ENCODE assay signal across 10 cellular contexts in the genomic region with DNA sequence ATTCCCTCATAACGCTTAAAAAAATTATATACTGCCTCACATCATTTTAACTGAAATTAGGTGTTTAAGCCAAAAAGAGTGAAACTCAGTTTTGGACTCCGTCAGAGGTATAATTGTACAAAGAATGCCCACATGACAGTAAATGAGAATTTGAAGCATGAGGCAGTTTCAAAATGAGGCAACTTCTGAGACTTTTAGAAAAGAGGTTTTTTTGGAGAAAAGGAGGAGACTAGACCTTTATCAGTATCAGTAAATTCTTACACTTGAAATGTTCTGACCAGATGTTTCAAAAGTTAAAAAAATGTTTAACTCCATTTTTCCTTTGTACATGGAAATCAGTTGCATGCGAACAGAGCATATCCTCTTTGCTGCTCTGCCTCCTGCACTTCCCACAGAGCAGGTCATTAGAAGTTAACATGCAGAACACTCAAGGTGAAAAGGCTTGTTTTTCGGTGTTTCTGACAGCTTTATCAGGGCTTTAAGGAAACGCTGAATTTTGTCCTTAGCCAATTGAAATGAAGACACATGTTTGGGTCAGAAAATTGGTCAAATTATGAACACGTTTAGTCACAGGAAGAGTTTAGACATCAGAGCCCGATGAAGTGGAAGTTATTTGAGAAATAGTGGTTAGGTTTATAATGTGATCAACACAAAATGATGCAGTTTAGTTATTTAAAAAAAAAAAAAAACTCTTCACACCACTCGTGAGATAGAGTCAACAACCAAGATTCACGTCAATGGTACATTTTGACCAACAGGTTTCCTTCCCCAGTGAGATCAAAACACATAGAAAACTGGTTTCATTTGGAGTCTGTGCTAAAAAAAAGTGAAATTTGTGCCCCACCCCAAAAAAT. TPM values are rescaled to one million over a fixed set of nuclear protein-coding genes. Genes with fewer than 3 reads are reported as not detected.
DNase-seq lines count a peak whose midpoint lies in the region; ATAC-seq and TF ChIP-seq lines count a peak whose summit lies in the region.
"Had no signal": no experiment of that assay in that cellular context is flagged by ENCODE, and none has a peak within 500 bp of the region (broad histone marks: within the 10 kb centered on the region; RNA-seq: fewer than 3 reads in every experiment).

No MANE protein-coding gene starts in this region.

- POLR2A ChIA-PET in CD8-positive, alpha-beta memory T cell (lab: Charles Lee): no interaction called here

- peak overlapping the region; percentile 46 to 70 (median 54) for H3K4me3 Mint-ChIP-seq in CD8-positive, alpha-beta memory T cell
- H3K4me3 Mint-ChIP-seq in effector memory CD8-positive, alpha-beta T cell: peak overlapping the region; percentile 28 to 32
- H3K4me3 Mint-ChIP-seq in chondrocyte (ENCODE audit: unreplicated experiment): no peak overlapping the region

- no peak overlapping the region for H3K4me3 ChIP-seq in CD8-positive, alpha-beta memory T cell (ENCODE audit: low read length)
- H3K4me3 ChIP-seq: psoas muscle, SK-N-MC had no signal

- no peaks in the 10 kb centered on the region for H3K9me3 Mint-ChIP-seq in CD8-positive, alpha-beta memory T cell
- H3K9me3 Mint-ChIP-seq in effector memory CD8-positive, alpha-beta T cell: no peaks in the 10 kb centered on the region
- no peaks in the 10 kb centered on the region for H3K9me3 Mint-ChIP-seq in chondrocyte (ENCODE audit: low read depth)

- no peak for TF ChIP-seq CTCF in chondrocyte (IDR thresholded peaks at IDR 0.05)

- peak; percentile 63 for ATAC-seq in GM19438 (IDR thresholded peaks at IDR 0.05; ENCODE audit: low read depth, unreplicated experiment)
- peak; percentile 42 for ATAC-seq in HG03175 (IDR thresholded peaks at IDR 0.05; ENCODE audit: unreplicated experiment)
- peak; percentile 67 for ATAC-seq in effector memory CD8-positive, alpha-beta T cell (replicated peaks)
- ATAC-seq: psoas muscle had no signal

- peaks cover 20% of the 10 kb centered on the region for H3K36me3 ChIP-seq in CD8-positive, alpha-beta memory T cell (ENCODE audit: insufficient read depth, low read length)

- in situ Hi-C loops in ACHN (cut with HindIII; ENCODE audit: low pct_ligation_motif_present, low pct_unique_long_range_greater_than_20kb, low sequenced_read_pairs): loop anchor here (25.0 kb wide), 1 partner anchor 187 kb away; no protein-coding TSS in a partner anchor

- H3K9me3 ChIP-seq in CD8-positive, alpha-beta memory T cell (ENCODE audit: low read length): no peaks in the 10 kb centered on the region
- H3K9me3 ChIP-seq: psoas muscle had no signal

- no peak overlapping the region for H3K27ac ChIP-seq in CD8-positive, alpha-beta memory T cell (ENCODE audit: low read depth, low read length)
- H3K27ac ChIP-seq: psoas muscle, SK-N-MC had no signal

- peaks cover 25 to 65% (median 34%) of the 10 kb centered on the region in 3 donors for H3K36me3 Mint-ChIP-seq in CD8-positive, alpha-beta memory T cell
- peaks cover 40% of the 10 kb centered on the region for H3K36me3 Mint-ChIP-seq in effector memory CD8-positive, alpha-beta T cell (ENCODE audit: insufficient read depth)
- peaks cover 34% of the 10 kb centered on the region for H3K36me3 Mint-ChIP-seq in chondrocyte (ENCODE audit: low read depth)

- peaks cover 84 to 97% (median 94%) of the 10 kb centered on the region in 3 donors for H3K4me1 Mint-ChIP-seq in CD8-positive, alpha-beta memory T cell
- H3K4me1 Mint-ChIP-seq in effector memory CD8-positive, alpha-beta T cell (ENCODE audit: low read depth in 2 of 2): peaks cover 47 to 66% of the 10 kb centered on the region in 2 donors
- H3K4me1 Mint-ChIP-seq in chondrocyte (ENCODE audit: low read depth): peaks cover 39% of the 10 kb centered on the region

- H3K27me3 ChIP-seq in CD8-positive, alpha-beta memory T cell (ENCODE audit: insufficient read depth, low read length, poor library complexity, severe bottlenecking): no peaks in the 10 kb centered on the region

- DNase-seq in CD8-positive, alpha-beta memory T cell: peak in 2 of 5 donors; percentile 47 to 79
- peak in 1 of 3 experiments; percentile 47 for DNase-seq in effector memory CD8-positive, alpha-beta T cell
- DNase-seq in ACHN (no peak), GM19240 (ENCODE audit: insufficient read length, low spot score) (no peak), chondrocyte (ENCODE audit: low spot score) (no peak)
- no peak for DNase-seq in effector CD4-positive, alpha-beta T cell
- DNase-seq: psoas muscle had no signal

- H3K27ac Mint-ChIP-seq in CD8-positive, alpha-beta memory T cell: peak overlapping the region; percentile 77 to 98 (median 93)
- peak overlapping the region; percentile 83 to 93 for H3K27ac Mint-ChIP-seq in effector memory CD8-positive, alpha-beta T cell
- H3K27ac Mint-ChIP-seq in chondrocyte (ENCODE audit: unreplicated experiment): no peak overlapping the region

- peaks cover 92% of the 10 kb centered on the region for H3K4me1 ChIP-seq in CD8-positive, alpha-beta memory T cell (ENCODE audit: insufficient read depth, low read length)

- no peaks in the 10 kb centered on the region for H3K27me3 Mint-ChIP-seq in CD8-positive, alpha-beta memory T cell
- H3K27me3 Mint-ChIP-seq in effector memory CD8-positive, alpha-beta T cell: no peaks in the 10 kb centered on the region
- no peaks in the 10 kb centered on the region for H3K27me3 Mint-ChIP-seq in chondrocyte (ENCODE audit: low read depth)

- CTCF ChIA-PET in CD8-positive, alpha-beta memory T cell (lab: Charles Lee): interaction anchor here (1.5 to 2.7 kb wide), 2 partner anchors 11 to 186 kb away, joined by 5 to 11 read pairs; no protein-coding TSS in a partner anchor

RNA-seq across cellular contexts. Expression of gene PIK3R1, which starts 59.5 kb away (rescaled TPM):
- 10 to 100 TPM; 46.9 to 47.9 TPM for total RNA-seq in CD8-positive, alpha-beta memory T cell
- polyA plus RNA-seq in CD8-positive, alpha-beta memory T cell: 75.9 TPM
- total RNA-seq in chondrocyte: 56.2 to 63.1 TPM (median 60.7 TPM) in 3 replicates
